ENCODE assay signal across 1 cellular context in the genomic region with DNA sequence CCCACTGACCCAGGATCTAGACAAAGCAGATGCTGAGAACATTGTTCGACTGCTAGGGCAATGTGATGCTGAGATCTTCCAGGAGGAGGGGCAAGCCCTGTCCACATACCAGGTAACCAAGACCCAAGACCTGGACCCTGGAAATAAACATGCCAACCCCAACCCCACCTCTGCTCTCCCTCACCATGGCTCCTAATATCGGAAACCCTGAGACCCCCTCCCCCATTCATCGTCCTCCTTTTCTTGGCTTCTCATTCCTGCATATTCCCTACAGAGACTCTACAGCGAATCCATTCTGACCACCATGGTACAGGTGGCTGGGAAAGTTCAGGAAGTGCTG.
TF ChIP-seq lines count a peak whose summit lies in the region.

No MANE protein-coding gene starts in this region.

TF ChIP-seq in K562, 482 proteins besides CTCF, POLR2A, EP300 and RAD21:
- no peak for TF ChIP-seq PTRF (tag; IDR thresholded peaks at IDR 0.05)
- TF ChIP-seq POLR2B (IDR thresholded peaks at IDR 0.05; ENCODE audit: low read depth, partially characterized antibody), result no peak
- TF ChIP-seq XRCC5 (IDR thresholded peaks at IDR 0.05; ENCODE audit: low read depth, low read length), result no peak
- no peak for TF ChIP-seq HNRNPK (IDR thresholded peaks at IDR 0.05; ENCODE audit: low read depth, low read length, poor library complexity, severe bottlenecking)
- TF ChIP-seq CHD2 (IDR thresholded peaks at IDR 0.05; ENCODE audit: low read depth, low read length), result no peak
- no peak for TF ChIP-seq BHLHE40 (IDR thresholded peaks at IDR 0.05; ENCODE audit: low read length)
- no peak for TF ChIP-seq MCM2 (IDR thresholded peaks at IDR 0.05; ENCODE audit: low read depth)
- no peak for TF ChIP-seq MEIS2 (IDR thresholded peaks at IDR 0.05; ENCODE audit: partially characterized antibody)
- TF ChIP-seq MEF2D (tag; conservative IDR thresholded peaks at IDR 0.05; ENCODE audit: low read depth), result no peak
